In the genomic region with DNA sequence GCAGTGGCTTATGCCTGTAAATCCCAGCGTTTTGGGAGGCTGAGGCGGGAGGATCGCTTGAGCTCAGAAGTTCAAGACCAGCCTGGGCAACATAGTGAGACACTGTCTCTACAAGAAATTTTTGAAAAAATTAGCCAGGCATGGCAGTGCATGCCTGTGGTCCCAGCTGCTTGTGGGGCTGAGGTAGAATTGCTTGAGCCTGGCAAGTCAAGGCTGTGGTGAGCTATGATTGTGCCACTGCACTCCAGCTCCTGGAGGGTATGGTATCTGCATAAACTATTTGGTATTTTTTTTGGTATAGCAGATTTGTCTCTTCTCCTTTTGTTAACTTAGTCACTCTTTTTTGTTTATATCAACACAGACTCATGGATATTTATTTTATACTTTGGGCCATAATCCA, we compare ENCODE assay signal across 18 cellular contexts.
DNase-seq lines count a peak whose midpoint lies in the region; ATAC-seq, FAIRE-seq and TF ChIP-seq lines count a peak whose summit lies in the region.
"Had no signal": no experiment of that assay in that cellular context is flagged by ENCODE, and none has a peak within 500 bp of the region (broad histone marks: within the 10 kb centered on the region; RNA-seq: fewer than 3 reads in every experiment).

No MANE protein-coding gene starts in this region.

- no peak for TF ChIP-seq EP300 in A549 (IDR thresholded peaks at IDR 0.05)

- H3K4me2 ChIP-seq in A549 = peak overlapping the region; percentile 25

- H3K27me3 ChIP-seq in effector memory CD4-positive, alpha-beta T cell (replicated peaks; ENCODE audit: control insufficient read depth, insufficient read depth, low read length, poor library complexity, severe bottlenecking) = no peaks in the 10 kb centered on the region

- DNase-seq in A549 (ENCODE audit: low read depth in 1 of 2, low spot score in 1 of 2) (no peak), LHCN-M2 (ENCODE audit: low read depth) (peak; percentile 14), NCI-H69 (lab: John Stamatoyannopoulos, UW) (peak; percentile 11), myocyte (ENCODE audit: low read depth) (peak; percentile 48)
- no peak for DNase-seq in effector memory CD4-positive, alpha-beta T cell
- DNase-seq: 8988T; ACHN; C1 segment of cervical spinal cord; CD4-positive, alpha-beta memory T cell; DMS79; HFFc6 had no signal

- no peaks in the 10 kb centered on the region for H3K9me3 ChIP-seq in A549
- H3K9me3 ChIP-seq in effector memory CD4-positive, alpha-beta T cell (ENCODE audit: control insufficient read depth, low read length) = no peaks in the 10 kb centered on the region

- TF ChIP-seq CTCF in A549 (IDR thresholded peaks at IDR 0.05) = no peak

- FAIRE-seq in A549 (lab: Jason Lieb, UNC) = no peak
- FAIRE-seq: GM12891, GM19239, H1 had no signal

- H3K27ac ChIP-seq in A549 = peak overlapping the region in 1 of 2 experiments; percentile 59; a peak in 4 of 6 replicates
- no peak overlapping the region for H3K27ac ChIP-seq in effector memory CD4-positive, alpha-beta T cell (ENCODE audit: insufficient read depth, low read length, poor library complexity, severe bottlenecking)
- H3K27ac ChIP-seq: HL-60 had no signal

- 76% methylated on average over 3 of the region's 3 CpGs for WGBS in A549 (ENCODE audit: missing lambda C conversion rate)

- CTCF ChIA-PET in A549 (lab: Yijun Ruan, JAX) = interaction anchor here (0.7 to 10.2 kb wide), 4 partner anchors 166 to 271 kb away, joined by 3 to 243 read pairs (median 4); no protein-coding TSS in a partner anchor

- no peak for TF ChIP-seq RAD21 in A549 (conservative IDR thresholded peaks at IDR 0.05 in 1 of 2, IDR thresholded peaks at IDR 0.05 in 1 of 2)

- H3K36me3 ChIP-seq in effector memory CD4-positive, alpha-beta T cell (ENCODE audit: control insufficient read depth, insufficient read depth, low read length) = no peaks in the 10 kb centered on the region

- no peak for TF ChIP-seq POLR2A in A549 (IDR thresholded peaks at IDR 0.05; ENCODE audit: low read length)

- H3K4me1 ChIP-seq in A549 = peaks cover 22% of the 10 kb centered on the region
- H3K4me1 ChIP-seq in effector memory CD4-positive, alpha-beta T cell (ENCODE audit: control insufficient read depth, insufficient read depth, low read length, poor library complexity, severe bottlenecking) = no peaks in the 10 kb centered on the region

- no peak overlapping the region for H3K4me3 ChIP-seq in A549
- H3K4me3 ChIP-seq in effector memory CD4-positive, alpha-beta T cell (ENCODE audit: insufficient read depth, low read depth, low read length, poor library complexity, severe bottlenecking) = no peak overlapping the region

- ATAC-seq in A549 (no peak), HG02938 (IDR thresholded peaks at IDR 0.05; ENCODE audit: unreplicated experiment) (no peak), GM21528 (IDR thresholded peaks at IDR 0.05; ENCODE audit: low FRiP score, unreplicated experiment) (no peak), GM18870 (IDR thresholded peaks at IDR 0.05; ENCODE audit: unreplicated experiment) (no peak)

- POLR2A ChIA-PET in A549 (lab: Yijun Ruan, JAX) = interaction anchor here (0.7 to 1.2 kb wide), 2 partner anchors 156 to 164 kb away, joined by 3 to 4 read pairs; a partner anchor contains a TSS

TF ChIP-seq in A549, 52 proteins besides CTCF, POLR2A, EP300 and RAD21:
- TF ChIP-seq GATA3 (IDR thresholded peaks at IDR 0.05; ENCODE audit: borderline replicate concordance) = no peak
- TF ChIP-seq NFE2L2 (conservative IDR thresholded peaks at IDR 0.05; ENCODE audit: low read length) = no peak
- TF ChIP-seq, protein P1, sequence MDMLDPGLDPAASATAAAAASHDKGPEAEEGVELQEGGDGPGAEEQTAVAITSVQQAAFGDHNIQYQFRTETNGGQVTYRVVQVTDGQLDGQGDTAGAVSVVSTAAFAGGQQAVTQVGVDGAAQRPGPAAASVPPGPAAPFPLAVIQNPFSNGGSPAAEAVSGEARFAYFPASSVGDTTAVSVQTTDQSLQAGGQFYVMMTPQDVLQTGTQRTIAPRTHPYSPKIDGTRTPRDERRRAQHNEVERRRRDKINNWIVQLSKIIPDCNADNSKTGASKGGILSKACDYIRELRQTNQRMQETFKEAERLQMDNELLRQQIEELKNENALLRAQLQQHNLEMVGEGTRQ (IDR thresholded peaks at IDR 0.05) = no peak
- TF ChIP-seq, protein P2, sequence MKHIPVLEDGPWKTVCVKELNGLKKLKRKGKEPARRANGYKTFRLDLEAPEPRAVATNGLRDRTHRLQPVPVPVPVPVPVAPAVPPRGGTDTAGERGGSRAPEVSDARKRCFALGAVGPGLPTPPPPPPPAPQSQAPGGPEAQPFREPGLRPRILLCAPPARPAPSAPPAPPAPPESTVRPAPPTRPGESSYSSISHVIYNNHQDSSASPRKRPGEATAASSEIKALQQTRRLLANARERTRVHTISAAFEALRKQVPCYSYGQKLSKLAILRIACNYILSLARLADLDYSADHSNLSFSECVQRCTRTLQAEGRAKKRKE (CRISPR knock-in tag; IDR thresholded peaks at IDR 0.05; ENCODE audit: low read depth) = no peak
- no peak for TF ChIP-seq HEYL (CRISPR knock-in tag; IDR thresholded peaks at IDR 0.05)
- no peak for TF ChIP-seq ZSCAN20 (CRISPR knock-in tag; IDR thresholded peaks at IDR 0.05)
- no peak for TF ChIP-seq TP53 (CRISPR knock-in tag; IDR thresholded peaks at IDR 0.05)
- no peak for TF ChIP-seq BHLHE40 (IDR thresholded peaks at IDR 0.05; ENCODE audit: low read depth, low read length)
- TF ChIP-seq, protein P3, sequence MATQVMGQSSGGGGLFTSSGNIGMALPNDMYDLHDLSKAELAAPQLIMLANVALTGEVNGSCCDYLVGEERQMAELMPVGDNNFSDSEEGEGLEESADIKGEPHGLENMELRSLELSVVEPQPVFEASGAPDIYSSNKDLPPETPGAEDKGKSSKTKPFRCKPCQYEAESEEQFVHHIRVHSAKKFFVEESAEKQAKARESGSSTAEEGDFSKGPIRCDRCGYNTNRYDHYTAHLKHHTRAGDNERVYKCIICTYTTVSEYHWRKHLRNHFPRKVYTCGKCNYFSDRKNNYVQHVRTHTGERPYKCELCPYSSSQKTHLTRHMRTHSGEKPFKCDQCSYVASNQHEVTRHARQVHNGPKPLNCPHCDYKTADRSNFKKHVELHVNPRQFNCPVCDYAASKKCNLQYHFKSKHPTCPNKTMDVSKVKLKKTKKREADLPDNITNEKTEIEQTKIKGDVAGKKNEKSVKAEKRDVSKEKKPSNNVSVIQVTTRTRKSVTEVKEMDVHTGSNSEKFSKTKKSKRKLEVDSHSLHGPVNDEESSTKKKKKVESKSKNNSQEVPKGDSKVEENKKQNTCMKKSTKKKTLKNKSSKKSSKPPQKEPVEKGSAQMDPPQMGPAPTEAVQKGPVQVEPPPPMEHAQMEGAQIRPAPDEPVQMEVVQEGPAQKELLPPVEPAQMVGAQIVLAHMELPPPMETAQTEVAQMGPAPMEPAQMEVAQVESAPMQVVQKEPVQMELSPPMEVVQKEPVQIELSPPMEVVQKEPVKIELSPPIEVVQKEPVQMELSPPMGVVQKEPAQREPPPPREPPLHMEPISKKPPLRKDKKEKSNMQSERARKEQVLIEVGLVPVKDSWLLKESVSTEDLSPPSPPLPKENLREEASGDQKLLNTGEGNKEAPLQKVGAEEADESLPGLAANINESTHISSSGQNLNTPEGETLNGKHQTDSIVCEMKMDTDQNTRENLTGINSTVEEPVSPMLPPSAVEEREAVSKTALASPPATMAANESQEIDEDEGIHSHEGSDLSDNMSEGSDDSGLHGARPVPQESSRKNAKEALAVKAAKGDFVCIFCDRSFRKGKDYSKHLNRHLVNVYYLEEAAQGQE (IDR thresholded peaks at IDR 0.05) = no peak
- TF ChIP-seq CEBPB (IDR thresholded peaks at IDR 0.05) = no peak
- TF ChIP-seq HDAC2 (IDR thresholded peaks at IDR 0.05) = no peak
- no peak for TF ChIP-seq ZFP36 (IDR thresholded peaks at IDR 0.05; ENCODE audit: borderline replicate concordance, partially characterized antibody)
- no peak for TF ChIP-seq FOXS1 (CRISPR knock-in tag; IDR thresholded peaks at IDR 0.05)
- TF ChIP-seq CBX8 (IDR thresholded peaks at IDR 0.05) = no peak

Comparison
In these comparisons a context has a peak if more than half of its experiments do, and no peak if none do; other contexts are left out.
1. DNase-seq: peak in LHCN-M2 (single experiment), NCI-H69 (single experiment) and myocyte (single experiment); none in A549 (0 of 2) and effector memory CD4-positive, alpha-beta T cell (0 of 3).